ENCODE assay signal across 8 cellular contexts in the genomic region with DNA sequence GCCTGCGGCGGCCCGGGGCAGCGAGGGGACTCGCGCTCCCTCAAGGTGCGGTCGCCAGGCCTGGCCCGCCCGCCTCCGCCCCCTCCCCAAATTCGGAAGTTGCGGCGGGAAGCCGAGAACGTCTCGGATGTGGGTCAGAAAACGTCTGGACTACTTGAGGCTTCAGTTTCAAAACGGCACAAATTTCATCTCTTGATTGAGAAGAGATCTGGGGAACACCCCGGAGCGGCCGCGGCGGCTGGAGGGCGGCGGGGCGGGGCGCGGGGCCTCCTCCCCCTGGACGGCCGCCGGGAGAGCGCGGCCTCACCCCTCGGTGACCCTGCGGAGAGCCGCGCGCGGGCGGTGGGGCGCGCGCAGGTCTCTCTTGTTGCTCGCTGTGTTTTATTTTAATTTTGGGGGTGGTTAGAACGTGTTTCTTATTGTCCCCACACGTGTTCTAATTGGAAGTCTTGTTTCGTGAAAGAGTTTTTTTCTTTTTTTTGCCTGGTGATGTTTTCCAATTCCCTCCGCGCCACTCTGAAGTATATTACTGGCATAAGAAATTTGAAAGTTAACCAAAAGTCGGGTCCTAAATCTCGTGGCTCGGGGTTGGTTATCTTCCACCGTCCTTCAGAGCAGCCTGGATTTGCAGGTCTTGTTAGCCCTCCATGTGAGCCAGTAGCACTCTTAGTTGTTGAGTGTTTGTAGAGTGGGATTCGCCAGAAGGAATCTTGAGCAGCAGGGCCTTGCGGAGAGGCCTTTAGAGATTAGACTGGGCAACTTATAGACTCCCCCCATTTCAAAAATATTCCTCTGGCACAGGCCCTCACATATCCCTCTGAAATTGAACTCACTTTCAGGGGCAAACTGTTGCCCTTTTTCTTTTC. TPM values are rescaled to one million over a fixed set of nuclear protein-coding genes. Genes with fewer than 3 reads are reported as not detected.
DNase-seq lines count a peak whose midpoint lies in the region; ATAC-seq, FAIRE-seq and TF ChIP-seq lines count a peak whose summit lies in the region.

No MANE protein-coding gene starts in this region.

- H3K36me3 ChIP-seq in GM12878 (ENCODE audit: control insufficient read depth in 2 of 2, insufficient read depth in 2 of 2, low read length in 1 of 2) (no peaks in the 10 kb centered on the region), muscle layer of duodenum (ENCODE audit: control insufficient read depth in 1 of 2, insufficient read depth in 2 of 2, low read length in 2 of 2) (no peaks in the 10 kb centered on the region)

- POLR2A ChIA-PET in GM12878 (lab: Charles Lee): interaction anchor here (1.0 kb wide), 2 partner anchors 13 to 100 kb away, joined by 3 to 4 read pairs; no protein-coding TSS in a partner anchor

- no peak overlapping the region; the same call in 1 of the 2 replicates for H2AFZ ChIP-seq in GM12878 (ENCODE audit: control insufficient read depth, low read depth, low read length)

- peak; percentile 48 for DNase-seq in GDM1 (lab: John Stamatoyannopoulos, UW)
- DNase-seq in LNCaP clone FGC (ENCODE audit: low read depth): no peak
- DNase-seq in GM12878 (ENCODE audit: low read depth, low spot score): no peak
- DNase-seq in hypothalamus (lab: John Stamatoyannopoulos, UW): no peak
- DNase-seq in mucosa of gallbladder (ENCODE audit: low spot score): no peak

- RAD21 ChIA-PET in GM12878 (lab: Charles Lee; ENCODE audit: unreplicated experiment): no interaction called here

- ATAC-seq in GM12878 (no peak), GM21786 (IDR thresholded peaks at IDR 0.05; ENCODE audit: unreplicated experiment) (no peak), GM18870 (IDR thresholded peaks at IDR 0.05; ENCODE audit: unreplicated experiment) (no peak)

- no peak for FAIRE-seq in GM12878 (lab: Jason Lieb, UNC)

- no peak for TF ChIP-seq EP300 in GM12878 (IDR thresholded peaks at IDR 0.05; ENCODE audit: borderline replicate concordance in 1 of 2, control insufficient read depth in 1 of 2, low read depth in 2 of 2, low read length in 2 of 2)

- no peaks in the 10 kb centered on the region; the same call in 2 of the 3 replicates for H3K9me3 ChIP-seq in GM12878 (replicated peaks; ENCODE audit: control insufficient read depth, insufficient read depth, low read length)
- H3K9me3 ChIP-seq in muscle layer of duodenum (ENCODE audit: control insufficient read depth in 1 of 2, low read length in 2 of 2): no peaks in the 10 kb centered on the region

- no peaks in the 10 kb centered on the region for H3K79me2 ChIP-seq in GM12878 (ENCODE audit: control insufficient read depth, insufficient read depth, low read length)

- peak overlapping the region; percentile 6; the same call in 1 of the 2 replicates for H3K4me2 ChIP-seq in GM12878 (ENCODE audit: control insufficient read depth, insufficient read depth)

- H3K4me1 ChIP-seq in GM12878 (ENCODE audit: control insufficient read depth, insufficient read depth, low read length): peaks cover 23% of the 10 kb centered on the region
- H3K4me1 ChIP-seq in muscle layer of duodenum (ENCODE audit: control insufficient read depth in 1 of 2, insufficient read depth in 2 of 2, low read length in 2 of 2): peaks cover 3 to 11% of the 10 kb centered on the region in 2 donors

- no peak overlapping the region for H3K9ac ChIP-seq in GM12878 (ENCODE audit: control insufficient read depth, insufficient read depth, low read length)

- no peaks in the 10 kb centered on the region for H4K20me1 ChIP-seq in GM12878 (ENCODE audit: control insufficient read depth, insufficient read depth)

- in situ Hi-C loops in GM12878 (cut with MboI): no loop called here

- CTCF ChIA-PET in GM12878 (lab: Yijun Ruan, JAX): interaction anchor here (1.3 to 1.6 kb wide), 2 partner anchors 88 to 108 kb away, joined by 3 to 8 read pairs; no protein-coding TSS in a partner anchor

- peak overlapping the region; percentile 41 for H3K4me3 ChIP-seq in LNCaP clone FGC (ENCODE audit: low read depth, low read length)
- H3K4me3 ChIP-seq in GM12878: peak overlapping the region; percentile 60; the same call in 1 of the 2 replicates
- peak overlapping the region; percentile 31 to 32 for H3K4me3 ChIP-seq in muscle layer of duodenum (ENCODE audit: low read depth in 1 of 2, low read length in 2 of 2)

- SMC1A ChIA-PET in GM12878 (lab: Charles Lee; ENCODE audit: uncharacterized antibody, unreplicated experiment): interaction anchor here (1.8 to 2.2 kb wide), 2 partner anchors 52 to 88 kb away, joined by 6 to 14 read pairs; no protein-coding TSS in a partner anchor

- 10% methylated on average over 48 of the region's 56 CpGs for WGBS in GM12878 (ENCODE audit: insufficient coverage, insufficient replicate concordance, low lambda C conversion rate, missing lambda C conversion rate)

- TF ChIP-seq POLR2A in GM12878 (IDR thresholded peaks at IDR 0.05; ENCODE audit: low read depth, low read length): no peak

- H3K27me3 ChIP-seq in GM12878 (replicated peaks in 1 of 2; ENCODE audit: control insufficient read depth in 2 of 2, insufficient read depth in 2 of 2, low read length in 1 of 2) (no peaks in the 10 kb centered on the region), muscle layer of duodenum (ENCODE audit: low read depth, low read length) (no peaks in the 10 kb centered on the region)

- intact Hi-C loops in GM12878 (cut with micrococcal nuclease; ENCODE audit: unreplicated experiment): loop anchor here (10.0 kb wide), 1 partner anchor 171 kb away; no protein-coding TSS in a partner anchor

- no TSS peak for BruUV-seq in GM12878 (replicated peaks; lab: Mats Ljungman, UMichigan)

- no peak for TF ChIP-seq RAD21 in GM12878 (IDR thresholded peaks at IDR 0.05; ENCODE audit: insufficient read depth, low read depth, low read length)

- TF ChIP-seq CTCF in LNCaP clone FGC (IDR thresholded peaks at IDR 0.05; ENCODE audit: control insufficient read depth, extremely low read depth, insufficient read depth) (no peak), GM12878 (IDR thresholded peaks at IDR 0.05 in 2 of 3, conservative IDR thresholded peaks at IDR 0.05 in 1 of 3; ENCODE audit: control insufficient read depth in 2 of 3, extremely low read depth in 1 of 3, insufficient read depth in 1 of 3, low read depth in 3 of 3, low read length in 3 of 3) (no peak)

- H3K27ac ChIP-seq in GM12878 (ENCODE audit: control insufficient read depth, insufficient read depth): no peak overlapping the region
- H3K27ac ChIP-seq in muscle layer of duodenum (ENCODE audit: low read length): no peak overlapping the region

TF ChIP-seq in GM12878, 131 proteins besides CTCF, POLR2A, EP300 and RAD21:
- 0 out of 2 replicates have a peak, but pooled peaks have one; percentile 10 for TF ChIP-seq LARP7 (IDR thresholded peaks at IDR 0.05)
- TF ChIP-seq ZNF384 (IDR thresholded peaks at IDR 0.05; ENCODE audit: borderline replicate concordance, low read depth, low read length): 0 out of 2 replicates have a peak, but pooled peaks have one; percentile 12
- TF ChIP-seq IKZF1 (conservative IDR thresholded peaks at IDR 0.05): peak; percentile 22; the same call in 1 of the 2 replicates
- no peak for TF ChIP-seq ZNF24 (IDR thresholded peaks at IDR 0.05)

RNA-seq across cellular contexts. Expression of a gene that starts 0.7 kb away (rescaled TPM):
- 55.6 and 60.9 TPM in 2 replicates for total RNA-seq in GM12878 (2013; cell fraction: nucleolus; rRNA removed)
- total RNA-seq in GM12878 (2014; rRNA removed) (not detected in 2 replicates), GM12878 (2014; rRNA removed; fragmentation: Illumina TruSeq; extraction: Trizol) (0.32 and 0.45 TPM in 2 replicates), GM12878 (2021) (0.27 and 0.46 TPM in 2 replicates), mucosa of gallbladder (2.1 TPM)
- polyA plus RNA-seq in GM12878 (2011; ENCODE audit: low read depth): 0.51 TPM
- polyA plus RNA-seq in GM12878 (2011; rRNA removed) (0.35 and 0.77 TPM in 2 replicates), GM12878 (2014; fragmentation: Illumina TruSeq; extraction: Trizol) (0.71 TPM in 1 of 2 replicates, not detected in the other), GM12878 (2014; fragmentation: Nextera tagmentation; extraction: Ambion mirVana) (not detected), GM12878 (2014; rRNA removed) (0.15 and 0.32 TPM in 2 replicates), GM12878 (2016; fragmentation: Nextera tagmentation; extraction: Ambion mirVana) (1 to 10 TPM in 1 of 2 experiments, under 1 TPM in 1; 0.09 to 1.3 TPM)
- polyA plus RNA-seq in GM12878 (2011; cell fraction: cytosol; rRNA removed): 0.24 and 0.87 TPM in 2 replicates
- polyA plus RNA-seq in GM12878 (2011; cell fraction: nucleus; rRNA removed): 2.7 and 2.8 TPM in 2 replicates
- 1.4 TPM in 2 replicates for polyA plus RNA-seq in GM12878 (2012)
- 2.1 and 3.7 TPM in 2 replicates for polyA minus RNA-seq in GM12878 (2011; rRNA and poly(A)+ RNA removed)
- polyA minus RNA-seq in GM12878 (2011; cell fraction: cytosol; rRNA and poly(A)+ RNA removed): not detected in 2 replicates
- 3.4 and 8.4 TPM in 2 replicates for polyA minus RNA-seq in GM12878 (2011; cell fraction: nucleus; rRNA and poly(A)+ RNA removed)
